6 cellular contexts compared by ENCODE assay signal in the genomic region with DNA sequence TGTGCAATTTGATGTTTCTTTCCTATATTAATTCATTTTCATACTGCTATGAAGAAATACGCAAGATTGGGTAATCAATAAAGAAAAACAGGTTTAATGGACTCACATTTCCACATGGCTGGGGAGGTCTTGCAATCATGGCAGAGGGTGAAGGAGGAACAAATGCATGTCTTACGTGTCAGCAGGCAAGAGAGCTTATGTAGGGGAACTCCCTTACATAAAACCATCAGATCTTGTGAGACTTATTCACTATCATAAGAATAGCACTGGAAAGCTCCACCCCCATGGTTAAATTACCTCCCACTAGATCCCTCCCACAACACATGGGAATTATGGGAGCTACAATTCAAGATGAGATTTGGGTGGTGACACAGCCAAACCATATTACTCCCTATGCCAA.
"Had no signal": no experiment of that assay in that cellular context is flagged by ENCODE, and none has a peak within 500 bp of the region (broad histone marks: within the 10 kb centered on the region; RNA-seq: fewer than 3 reads in every experiment).

No MANE protein-coding gene starts in this region.

- H3K4me3 Mint-ChIP-seq: GM23338, H9, IgD-negative memory B cell had no signal

- H3K27ac Mint-ChIP-seq: GM23338, H9, IgD-negative memory B cell had no signal

- H2AFZ ChIP-seq: GM23338 had no signal

- H3K27me3 Mint-ChIP-seq: IgD-negative memory B cell had no signal

- H3K36me3 Mint-ChIP-seq: IgD-negative memory B cell had no signal

- H3K4me1 Mint-ChIP-seq: GM23338, H9, IgD-negative memory B cell had no signal

- H3K4me3 ChIP-seq: GM23338 had no signal

- DNase-seq: H9, HCEC 1CT had no signal

- H3K9me3 Mint-ChIP-seq: GM23338, H9 had no signal

- ATAC-seq: GM23338, HepG2 had no signal

- H3K4me2 ChIP-seq: GM23338 had no signal

- H3K27ac ChIP-seq: HL-60 had no signal
